ENCODE assay signal across 16 cellular contexts in the genomic region with DNA sequence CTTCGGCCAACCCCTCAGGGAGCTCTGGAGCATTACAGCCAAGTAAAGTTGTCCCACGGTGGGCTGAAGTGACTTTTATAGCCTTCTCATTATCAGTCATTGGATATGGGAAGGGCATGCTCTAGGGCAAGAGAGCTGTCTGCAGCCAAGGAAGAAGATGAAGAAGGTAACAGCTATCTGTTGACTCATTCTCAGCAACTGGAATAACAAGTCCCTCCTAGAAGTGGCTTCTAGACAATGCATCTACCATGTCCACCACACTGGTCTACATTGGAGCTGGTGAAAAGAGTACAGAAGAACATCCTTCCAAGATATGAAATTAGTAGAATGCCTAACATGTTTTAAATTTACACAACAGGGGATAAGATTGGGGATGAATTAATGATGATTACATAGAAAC.
A peak's percentile ranks its signal among the peaks of the same experiment; 100 is the strongest.
DNase-seq lines count a peak whose midpoint lies in the region; ATAC-seq and TF ChIP-seq lines count a peak whose summit lies in the region.
"Had no signal": no experiment of that assay in that cellular context is flagged by ENCODE, and none has a peak within 500 bp of the region (broad histone marks: within the 10 kb centered on the region; RNA-seq: fewer than 3 reads in every experiment).

No MANE protein-coding gene starts in this region.

- no peak overlapping the region for H3K27ac Mint-ChIP-seq in MCF 10A (ENCODE audit: low read depth, unreplicated experiment)
- H3K27ac Mint-ChIP-seq: CD4-positive, alpha-beta memory T cell; HFFc6; IgD-negative memory B cell had no signal

- H3K4me2 ChIP-seq in mammary epithelial cell (ENCODE audit: insufficient read depth, low read depth, low read length), result no peak overlapping the region

- POLR2A ChIA-PET in MCF 10A (lab: Yijun Ruan, JAX), result interaction anchor here (1.7 kb wide), 1 partner anchor 8 kb away, joined by 5 read pairs; no protein-coding TSS in a partner anchor

- H3K4me1 Mint-ChIP-seq in MCF 10A (ENCODE audit: insufficient read depth, unreplicated experiment), result no peaks in the 10 kb centered on the region
- H3K4me1 Mint-ChIP-seq: CD4-positive, alpha-beta memory T cell; IgD-negative memory B cell had no signal

- H4K20me1 ChIP-seq in mammary epithelial cell (ENCODE audit: insufficient read depth, low read length), result no peaks in the 10 kb centered on the region

- H2AFZ ChIP-seq in mammary epithelial cell (ENCODE audit: low read depth, low read length), result no peak overlapping the region

- no TSS peak for BruUV-seq in mammary epithelial cell (replicated peaks; lab: Mats Ljungman, UMichigan)
- no TSS peak for BruUV-seq in MCF 10A (replicated peaks; lab: Mats Ljungman, UMichigan)

- no peak overlapping the region for H3K9ac ChIP-seq in mammary epithelial cell (ENCODE audit: insufficient read depth, low read length)

- H3K4me3 Mint-ChIP-seq in MCF 10A (ENCODE audit: unreplicated experiment), result no peak overlapping the region
- H3K4me3 Mint-ChIP-seq: CD4-positive, alpha-beta memory T cell; HFFc6; IgD-negative memory B cell had no signal

- H3K36me3 Mint-ChIP-seq in MCF 10A (ENCODE audit: insufficient read depth, unreplicated experiment), result no peaks in the 10 kb centered on the region
- H3K36me3 Mint-ChIP-seq: CD4-positive, alpha-beta memory T cell had no signal

- in situ Hi-C loops in mammary epithelial cell (cut with MboI; ENCODE audit: low sequenced_read_pairs in 2 of 2), result no loop called here

- H3K9me3 ChIP-seq in mammary epithelial cell (replicated peaks; ENCODE audit: insufficient read depth, low read length), result no peaks in the 10 kb centered on the region

- DNase-seq in mammary epithelial cell (peak; percentile 8), MCF 10A (ENCODE audit: unreplicated experiment) (no peak), epithelial cell of esophagus (ENCODE audit: low read depth) (peak; percentile 74), left kidney (ENCODE audit: low read depth, low spot score) (peak; percentile 43)
- no peak for DNase-seq in activated CD8-positive, alpha-beta memory T cell treated with anti-CD3 and anti-CD28 coated beads for 24 hours
- DNase-seq: 8988T; CD4-positive, alpha-beta memory T cell; DND-41; GF-D8; HCEC 1CT; HFFc6; KG1 had no signal

- no peak for TF ChIP-seq CTCF in mammary epithelial cell (conservative IDR thresholded peaks at IDR 0.05 in 1 of 2, IDR thresholded peaks at IDR 0.05 in 1 of 2; ENCODE audit: extremely low read depth in 1 of 2, insufficient read depth in 1 of 2, low read depth in 1 of 2, low read length in 2 of 2)
- TF ChIP-seq CTCF in MCF 10A (IDR thresholded peaks at IDR 0.05; ENCODE audit: unreplicated experiment), result no peak
- TF ChIP-seq CTCF in epithelial cell of esophagus (IDR thresholded peaks at IDR 0.05; ENCODE audit: insufficient read depth, low read depth, low read length, missing control alignments), result no peak

- H3K4me3 ChIP-seq in mammary epithelial cell (replicated peaks in 1 of 3; ENCODE audit: insufficient read depth in 1 of 3, low read depth in 2 of 3, low read length in 3 of 3), result no peak overlapping the region
- H3K4me3 ChIP-seq in epithelial cell of esophagus (ENCODE audit: low read length), result no peak overlapping the region

- no peaks in the 10 kb centered on the region for H3K27me3 Mint-ChIP-seq in MCF 10A (ENCODE audit: insufficient read depth, unreplicated experiment)
- H3K27me3 Mint-ChIP-seq: CD4-positive, alpha-beta memory T cell had no signal

- ATAC-seq in HG03432 (IDR thresholded peaks at IDR 0.05; ENCODE audit: unreplicated experiment) (no peak), HG03439 (IDR thresholded peaks at IDR 0.05; ENCODE audit: unreplicated experiment) (no peak)

- H3K79me2 ChIP-seq in mammary epithelial cell (ENCODE audit: insufficient read depth, low read length), result no peaks in the 10 kb centered on the region

- dilution Hi-C loops in mammary epithelial cell (cut with HindIII; ENCODE audit: low sequenced_read_pairs), result loop anchor here (10.0 kb wide), 1 partner anchor 57 kb away; no protein-coding TSS in a partner anchor

- H3K9me3 Mint-ChIP-seq in MCF 10A (ENCODE audit: unreplicated experiment), result peaks cover 24% of the 10 kb centered on the region

- no peak overlapping the region for H3K27ac ChIP-seq in mammary epithelial cell (ENCODE audit: insufficient read depth, low read depth, low read length)
- H3K27ac ChIP-seq: C4-2B had no signal

- CTCF ChIA-PET in mammary epithelial cell (lab: Charles Lee; ENCODE audit: low non-redundant PET), result interaction anchor here (0.6 kb wide), 1 partner anchor 469 kb away, joined by 6 read pairs; no protein-coding TSS in a partner anchor
- CTCF ChIA-PET in MCF 10A (lab: Yijun Ruan, JAX), result no interaction called here

- 0% methylated on average over 1 of the region's 2 CpGs for WGBS in mammary epithelial cell (ENCODE audit: low coverage, missing lambda C conversion rate)

- intact Hi-C loops in mammary epithelial cell (cut with micrococcal nuclease) (no loop called here), MCF 10A (cut with micrococcal nuclease) (no loop called here)

- H3K36me3 ChIP-seq in mammary epithelial cell (ENCODE audit: insufficient read depth, low read length), result no peaks in the 10 kb centered on the region

- no peaks in the 10 kb centered on the region for H3K4me1 ChIP-seq in mammary epithelial cell (ENCODE audit: insufficient read depth, low read length)

- no peaks in the 10 kb centered on the region for H3K27me3 ChIP-seq in mammary epithelial cell (ENCODE audit: insufficient read depth, low read length)

Comparison
In these comparisons a context has a peak if more than half of its experiments do, and no peak if none do; other contexts are left out.
1. DNase-seq: peak in mammary epithelial cell (single experiment), epithelial cell of esophagus (single experiment) and left kidney (single experiment); none in MCF 10A (single experiment) and activated CD8-positive, alpha-beta memory T cell treated with anti-CD3 and anti-CD28 coated beads for 24 hours (single experiment).